Comparison of ENCODE assay signal across 8 cellular contexts in the genomic region with DNA sequence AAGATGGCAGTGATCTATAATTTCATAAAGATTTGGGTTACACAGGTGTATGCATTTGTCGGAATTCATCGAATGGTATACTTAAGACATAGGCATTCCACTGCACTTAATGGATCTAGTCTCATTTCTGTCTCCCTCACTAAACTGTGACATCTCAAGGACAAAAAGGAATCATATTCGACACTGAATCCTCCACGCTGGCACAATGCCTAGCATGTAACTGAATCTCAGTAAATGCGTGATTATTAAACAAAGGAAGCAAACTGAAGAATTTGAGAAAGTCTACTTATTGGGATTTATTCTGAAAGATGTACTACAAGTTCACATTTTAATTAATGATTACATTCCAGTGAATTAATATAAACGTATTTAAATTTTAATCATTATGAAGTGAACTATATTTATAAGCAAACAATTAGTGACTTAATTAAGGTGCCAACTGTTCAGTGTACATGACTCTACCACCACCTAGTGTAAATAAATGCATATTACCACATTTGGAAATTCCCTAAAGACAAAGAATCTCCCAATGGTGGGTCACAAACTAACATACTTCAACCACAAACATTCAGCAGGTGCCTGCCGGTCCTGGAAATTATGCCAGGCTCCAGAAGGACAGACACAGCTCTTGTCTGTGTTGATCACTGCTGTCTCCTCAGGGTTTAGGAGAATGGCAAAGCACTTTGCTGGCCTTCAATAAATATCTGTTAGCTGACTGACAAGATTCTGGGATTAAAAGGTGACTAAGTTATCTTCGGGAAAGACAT.
DNase-seq lines count a peak whose midpoint lies in the region; ATAC-seq, FAIRE-seq and TF ChIP-seq lines count a peak whose summit lies in the region.

No MANE protein-coding gene starts in this region.

- FAIRE-seq in D721Med (lab: Jason Lieb, UNC): peak; percentile 98

- ATAC-seq in HG03354 (IDR thresholded peaks at IDR 0.05; ENCODE audit: poor library complexity, severe bottlenecking, unreplicated experiment) (peak; percentile 52), GM21576 (IDR thresholded peaks at IDR 0.05; ENCODE audit: unreplicated experiment) (no peak), HG03439 (IDR thresholded peaks at IDR 0.05; ENCODE audit: unreplicated experiment) (no peak)

- TF ChIP-seq CTCF in D721Med (IDR thresholded peaks at IDR 0.05; ENCODE audit: insufficient read depth, missing control alignments): peak; percentile 95
- peak; percentile 71 for TF ChIP-seq CTCF in choroid plexus epithelial cell (conservative IDR thresholded peaks at IDR 0.05; ENCODE audit: low read depth, low read length)

- H3K4me3 ChIP-seq in choroid plexus epithelial cell (ENCODE audit: low read depth, low read length): no peak overlapping the region

- peak; percentile 37 for DNase-seq in D721Med (ENCODE audit: insufficient read length, low spot score)
- DNase-seq in NCI-H69 (lab: John Stamatoyannopoulos, UW): peak; percentile 77
- peak; percentile 57 for DNase-seq in choroid plexus epithelial cell (ENCODE audit: low read depth)
- DNase-seq in midbrain (lab: John Stamatoyannopoulos, UW): peak; percentile 29
- DNase-seq in activated CD4-positive, CD25-positive, alpha-beta regulatory T cell (lab: John Stamatoyannopoulos, UW): no peak

Comparison
In these comparisons a context has a peak if more than half of its experiments do, and no peak if none do; other contexts are left out.
1. DNase-seq: peak in D721Med (single experiment), NCI-H69 (single experiment), choroid plexus epithelial cell (single experiment) and midbrain (single experiment); none in activated CD4-positive, CD25-positive, alpha-beta regulatory T cell (0 of 4).